19 cellular contexts compared by ENCODE assay signal in the genomic region with DNA sequence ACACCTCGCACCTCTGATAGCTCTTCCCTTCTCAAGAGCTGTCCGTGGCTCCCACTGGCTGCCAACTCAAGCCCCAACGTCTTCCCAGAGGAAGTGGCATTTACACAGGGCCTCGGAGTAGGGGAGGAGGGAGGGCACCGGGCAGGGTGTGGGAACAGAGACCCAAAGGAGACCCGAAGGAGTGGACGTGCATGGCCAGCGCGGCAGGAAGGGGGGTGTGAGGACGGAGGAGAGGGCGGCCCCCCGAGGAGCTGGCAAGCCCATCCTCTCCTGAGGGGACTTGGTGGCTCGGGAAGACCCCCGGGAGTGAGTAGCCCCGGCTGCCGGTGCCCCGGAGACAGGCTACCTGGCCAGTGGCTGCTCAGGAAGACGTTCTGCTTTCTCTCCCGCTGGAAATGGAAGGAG.
A peak's percentile ranks its signal among the peaks of the same experiment; 100 is the strongest.
DNase-seq lines count a peak whose midpoint lies in the region; ATAC-seq, FAIRE-seq and TF ChIP-seq lines count a peak whose summit lies in the region.
"Had no signal": no experiment of that assay in that cellular context is flagged by ENCODE, and none has a peak within 500 bp of the region (broad histone marks: within the 10 kb centered on the region; RNA-seq: fewer than 3 reads in every experiment).

No MANE protein-coding gene starts in this region.

- H3K23ac ChIP-seq in mesenchymal stem cell (ENCODE audit: low read length in 2 of 2) = no peak overlapping the region

- no peak overlapping the region for H3K4me2 ChIP-seq in HepG2 (ENCODE audit: low read depth, low read length)
- H3K4me2 ChIP-seq in mesenchymal stem cell (ENCODE audit: low read length, poor library complexity, severe bottlenecking) = no peak overlapping the region

- 57% methylated on average over 4 of the region's 19 CpGs for WGBS in right lobe of liver (ENCODE audit: insufficient coverage, low coverage, low lambda C conversion rate, missing lambda C conversion rate)
- WGBS in HepG2 (ENCODE audit: low lambda C conversion rate) = 87% methylated on average over 19 of the region's 19 CpGs
- WGBS in mesenchymal stem cell = 83% methylated on average over 18 of the region's 19 CpGs
- WGBS in upper lobe of left lung, 2 donors = 42 to 53% methylated on average over 18 of the region's 19 CpGs

- H2BK15ac ChIP-seq in mesenchymal stem cell (ENCODE audit: low read depth, poor library complexity, severe bottlenecking) = no peak overlapping the region

- TF ChIP-seq EP300 in HepG2 (IDR thresholded peaks at IDR 0.05; ENCODE audit: low read depth in 2 of 2, low read length in 2 of 2) = no peak
- no peak for TF ChIP-seq EP300 in HepG2 (CRISPR knock-in tag; IDR thresholded peaks at IDR 0.05; ENCODE audit: borderline replicate concordance)
- no peak for TF ChIP-seq EP300 in upper lobe of left lung (IDR thresholded peaks at IDR 0.05)

- H3K4ac ChIP-seq in mesenchymal stem cell (ENCODE audit: low read depth in 1 of 2, low read length in 2 of 2) = no peak overlapping the region

- peaks cover 0 to 13% (median 0%) of the 10 kb centered on the region in 4 donors for H3K4me1 ChIP-seq in right lobe of liver
- H3K4me1 ChIP-seq in HepG2 (ENCODE audit: insufficient read depth, low read length) = peaks cover 66% of the 10 kb centered on the region
- H3K4me1 ChIP-seq in mesenchymal stem cell (ENCODE audit: control insufficient read depth, insufficient read depth, low read depth, low read length) = peaks cover 16% of the 10 kb centered on the region
- peaks cover 11 to 21% (median 14%) of the 10 kb centered on the region in 4 donors for H3K4me1 ChIP-seq in upper lobe of left lung

- H2AK5ac ChIP-seq in mesenchymal stem cell (ENCODE audit: low read length, severe bottlenecking) = no peak overlapping the region

- POLR2A ChIA-PET in HepG2 (lab: Yijun Ruan, JAX) = no interaction called here

- BruUV-seq in HepG2 (replicated peaks; lab: Mats Ljungman, UMichigan) = no TSS peak

- H3K27me3 ChIP-seq in right lobe of liver = no peaks in the 10 kb centered on the region
- H3K27me3 ChIP-seq in HepG2 (ENCODE audit: control insufficient read depth in 1 of 2, insufficient read depth in 2 of 2, low read length in 2 of 2) = peaks cover 2 to 9% of the 10 kb centered on the region in 2 experiments; a peak in 2 of 5 replicates
- H3K27me3 ChIP-seq in mesenchymal stem cell (ENCODE audit: control insufficient read depth in 1 of 2, insufficient read depth in 1 of 2, low read length in 2 of 2) = peaks cover 49 to 72% of the 10 kb centered on the region in 2 experiments
- H3K27me3 ChIP-seq in upper lobe of left lung = no peaks in the 10 kb centered on the region

- H3K9me3 ChIP-seq in right lobe of liver (no peaks in the 10 kb centered on the region), HepG2 (ENCODE audit: low read length) (no peaks in the 10 kb centered on the region), mesenchymal stem cell (ENCODE audit: control insufficient read depth, low read length) (no peaks in the 10 kb centered on the region), upper lobe of left lung (no peaks in the 10 kb centered on the region)

- peak; percentile 1 for DNase-seq in activated CD4-positive, alpha-beta T cell treated with anti-CD3 and anti-CD28 coated beads for 48 hours
- no peak for DNase-seq in activated CD4-positive, alpha-beta T cell treated with anti-CD3 and anti-CD28 coated beads, Interleukin-2, amount 50 U/mL, for 1 hour
- DNase-seq in right lobe of liver (peak; percentile 11 to 50 (median 36)), HepG2 (ENCODE audit: low spot score) (no peak), mesenchymal stem cell (no peak), upper lobe of left lung (peak; percentile 20 to 74), RCC 7860 (ENCODE audit: low spot score) (no peak)
- DNase-seq: cerebellar nuclear complex; DND-41; glutamatergic neuron; KG1; NCI-H510A treated with DMSO at 0.1 percent for 48 hours; PC-3; SIG-M5; stimulated activated CD4-positive, alpha-beta T cell treated with anti-CD3 and anti-CD28 coated beads, Interleukin-12 subunit alpha, Interleukin-12 subunit beta, amount 100 ng/mL, for 4 hours; trophoblast cell had no signal

- intact Hi-C loops in right lobe of liver (cut with DNase I) = no loop called here
- intact Hi-C loops in HepG2 (cut with micrococcal nuclease; ENCODE audit: unreplicated experiment) = loop anchor here (10.0 kb wide), 1 partner anchor 49 kb away; no protein-coding TSS in a partner anchor

- H3K9ac ChIP-seq in HepG2 (ENCODE audit: insufficient read depth, low read depth, low read length) (no peak overlapping the region), mesenchymal stem cell (ENCODE audit: low read length) (no peak overlapping the region)

- H3K79me2 ChIP-seq in HepG2 (ENCODE audit: insufficient read depth, low read length) = no peaks in the 10 kb centered on the region

- H3K27ac ChIP-seq in right lobe of liver (no peak overlapping the region), HepG2 (ENCODE audit: extremely low read length, insufficient read depth, low read length) (no peak overlapping the region), mesenchymal stem cell (ENCODE audit: low read length, poor library complexity, severe bottlenecking) (no peak overlapping the region), upper lobe of left lung (no peak overlapping the region)

- H3K4me3 ChIP-seq in right lobe of liver (no peak overlapping the region), HepG2 (replicated peaks in 1 of 3; ENCODE audit: insufficient read depth in 1 of 3, low read depth in 2 of 3, low read length in 3 of 3) (no peak overlapping the region), mesenchymal stem cell (ENCODE audit: insufficient read depth in 1 of 2, low read depth in 1 of 2, low read length in 2 of 2) (no peak overlapping the region), upper lobe of left lung (no peak overlapping the region)

- no peaks in the 10 kb centered on the region for H3K36me3 ChIP-seq in right lobe of liver
- H3K36me3 ChIP-seq in HepG2 (replicated peaks in 1 of 2; ENCODE audit: control insufficient read depth in 1 of 2, insufficient read depth in 2 of 2, low read length in 2 of 2) = no peaks in the 10 kb centered on the region
- H3K36me3 ChIP-seq in mesenchymal stem cell (ENCODE audit: control insufficient read depth in 1 of 2, insufficient read depth in 2 of 2, low read depth in 1 of 2, low read length in 2 of 2) = no peaks in the 10 kb centered on the region
- no peaks in the 10 kb centered on the region for H3K36me3 ChIP-seq in upper lobe of left lung

- TF ChIP-seq RAD21 in HepG2 (CRISPR knock-in tag; IDR thresholded peaks at IDR 0.05) = no peak

- no peak overlapping the region for H3K14ac ChIP-seq in mesenchymal stem cell (ENCODE audit: low read length in 2 of 2)

- peak overlapping the region; percentile 18 for H4K91ac ChIP-seq in mesenchymal stem cell (ENCODE audit: low read length)

- no peak overlapping the region for H2BK5ac ChIP-seq in mesenchymal stem cell (ENCODE audit: low read depth, low read length, poor library complexity, severe bottlenecking)

- H3K18ac ChIP-seq in mesenchymal stem cell (ENCODE audit: low read depth in 1 of 2, low read length in 2 of 2) = no peak overlapping the region

- no peaks in the 10 kb centered on the region for H3K79me1 ChIP-seq in mesenchymal stem cell (replicated peaks; ENCODE audit: low read length, poor library complexity, severe bottlenecking)

- CTCF ChIA-PET in HepG2 (lab: Yijun Ruan, JAX; ENCODE audit: low intra/inter-chr PET ratio, low total read pairs) = no interaction called here

- FAIRE-seq in HepG2 (lab: Jason Lieb, UNC) (no peak), RCC 7860 (lab: Jason Lieb, UNC) (no peak)
- FAIRE-seq: HTR-8/SVneo had no signal

- H2AFZ ChIP-seq in HepG2 (ENCODE audit: low read length) (no peak overlapping the region), mesenchymal stem cell (ENCODE audit: low read depth, low read length) (no peak overlapping the region)

- no peak overlapping the region for H4K8ac ChIP-seq in mesenchymal stem cell (ENCODE audit: low read length)

- H4K20me1 ChIP-seq in HepG2 (ENCODE audit: insufficient read depth, low read length) = no peaks in the 10 kb centered on the region

- H2BK120ac ChIP-seq in mesenchymal stem cell (ENCODE audit: low read depth, low read length) = no peak overlapping the region

- TF ChIP-seq CTCF in right lobe of liver (IDR thresholded peaks at IDR 0.05) (no peak), HepG2 (CRISPR knock-in tag; IDR thresholded peaks at IDR 0.05) (no peak), upper lobe of left lung (IDR thresholded peaks at IDR 0.05) (no peak)

- TF ChIP-seq POLR2A in right lobe of liver (IDR thresholded peaks at IDR 0.05) (no peak), HepG2 (IDR thresholded peaks at IDR 0.05; ENCODE audit: insufficient read depth in 1 of 2, low read depth in 2 of 2, low read length in 2 of 2) (no peak), upper lobe of left lung (IDR thresholded peaks at IDR 0.05) (no peak)

- H2BK12ac ChIP-seq in mesenchymal stem cell (ENCODE audit: low read length in 2 of 2) = no peak overlapping the region

- in situ Hi-C loops in HepG2 (cut with HindIII; ENCODE audit: extremely low pct_ligation_motif_present, low pct_unique_long_range_greater_than_20kb) = no loop called here

- ATAC-seq in right lobe of liver (no peak), HepG2 (no peak), upper lobe of left lung (ENCODE audit: low FRiP score in 2 of 2) (no peak), GM21447 (IDR thresholded peaks at IDR 0.05; ENCODE audit: unreplicated experiment) (no peak)
- ATAC-seq: PC-3, T-cell had no signal

TF ChIP-seq in HepG2, 621 proteins besides CTCF, POLR2A, EP300 and RAD21 (continues in another document):
- TF ChIP-seq XRCC5 (optimal IDR thresholded peaks at IDR 0.05; ENCODE audit: low read length) = no peak
- TF ChIP-seq SRSF9 (IDR thresholded peaks at IDR 0.05; ENCODE audit: borderline replicate concordance, insufficient read depth, low read depth, low read length, poor library complexity, severe bottlenecking) = no peak
- no peak for TF ChIP-seq ZNF136 (CRISPR knock-in tag; IDR thresholded peaks at IDR 0.05; ENCODE audit: low read depth)
- TF ChIP-seq PRDM4 (CRISPR knock-in tag; IDR thresholded peaks at IDR 0.05; ENCODE audit: borderline replicate concordance) = no peak

Comparison
In these comparisons a context has a peak if more than half of its experiments do, and no peak if none do; other contexts are left out.
1. DNase-seq: peak in activated CD4-positive, alpha-beta T cell treated with anti-CD3 and anti-CD28 coated beads for 48 hours (single experiment), right lobe of liver (3 of 3) and upper lobe of left lung (2 of 2); none in activated CD4-positive, alpha-beta T cell treated with anti-CD3 and anti-CD28 coated beads, Interleukin-2, amount 50 U/mL, for 1 hour (single experiment), HepG2 (single experiment), mesenchymal stem cell (single experiment) and RCC 7860 (single experiment).